1 cellular context compared by ENCODE assay signal in genomic region chr7:116290740-116291139, GRCh38.
TF ChIP-seq lines count a peak whose summit lies in the region.

No MANE protein-coding gene starts in this region.

TF ChIP-seq in H1, 55 proteins besides CTCF, POLR2A, EP300 and RAD21:
- TF ChIP-seq SUZ12 (IDR thresholded peaks at IDR 0.05; ENCODE audit: low read length) (no peak), TCF12 (IDR thresholded peaks at IDR 0.05; ENCODE audit: low read depth, low read length) (no peak)
